21 cellular contexts compared by ENCODE assay signal in the genomic region with DNA sequence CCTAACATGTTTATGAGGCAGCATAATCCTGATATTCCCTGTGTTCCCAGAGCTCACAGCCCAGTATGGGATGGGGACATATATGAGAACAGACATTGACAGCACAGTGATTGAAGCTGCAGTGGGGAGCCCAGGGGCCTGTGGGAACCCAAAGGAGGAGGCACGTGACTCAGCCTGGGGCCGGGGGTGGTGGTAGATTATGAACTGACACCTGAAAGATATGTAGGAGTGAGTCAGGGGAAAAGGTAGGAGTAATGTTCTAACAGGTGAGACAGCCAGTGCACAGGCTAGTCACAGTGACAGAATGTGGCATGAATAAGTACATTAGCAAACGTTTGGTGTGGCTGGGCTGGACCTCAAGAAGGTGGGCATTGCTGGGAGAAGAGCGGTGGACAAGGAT. TPM values are rescaled to one million over a fixed set of nuclear protein-coding genes. Genes with fewer than 3 reads are reported as not detected.
DNase-seq lines count a peak whose midpoint lies in the region; ATAC-seq and TF ChIP-seq lines count a peak whose summit lies in the region.
"Had no signal": no experiment of that assay in that cellular context is flagged by ENCODE, and none has a peak within 500 bp of the region (broad histone marks: within the 10 kb centered on the region; RNA-seq: fewer than 3 reads in every experiment).

No MANE protein-coding gene starts in this region.

- H3K4me3 Mint-ChIP-seq in activated CD4-positive, alpha-beta T cell treated with anti-CD3 and anti-CD28 coated beads for 36 hours, result no peak overlapping the region
- H3K4me3 Mint-ChIP-seq in stimulated activated naive CD8-positive, alpha-beta T cell treated with anti-CD3 and anti-CD28 coated beads, Interleukin-15, amount 100 ng/mL, for 72 hours, result no peak overlapping the region
- H3K4me3 Mint-ChIP-seq in neural crest cell, result no peak overlapping the region
- H3K4me3 Mint-ChIP-seq: dendritic cell treated with granulocyte-macrophage colony-stimulating factor and Interleukin-4, amounts not matched to agents 40 ng/mL and 50 ng/mL, for 4 days had no signal

- TF ChIP-seq CTCF in neural crest cell (conservative IDR thresholded peaks at IDR 0.05), result no peak

- POLR2A ChIA-PET in activated CD4-positive, alpha-beta T cell treated with anti-CD3 and anti-CD28 coated beads for 36 hours (lab: Charles Lee), result no interaction called here

- no peaks in the 10 kb centered on the region for H3K9me3 Mint-ChIP-seq in activated CD4-positive, alpha-beta T cell treated with anti-CD3 and anti-CD28 coated beads for 36 hours (ENCODE audit: low read depth)
- H3K9me3 Mint-ChIP-seq in stimulated activated naive CD8-positive, alpha-beta T cell treated with anti-CD3 and anti-CD28 coated beads, Interleukin-15, amount 100 ng/mL, for 72 hours, result no peaks in the 10 kb centered on the region
- H3K9me3 Mint-ChIP-seq in neural crest cell, result peaks cover 2% of the 10 kb centered on the region
- H3K9me3 Mint-ChIP-seq: activated T-helper 2 cell treated with anti-CD3 and anti-CD28 coated beads, Interferon-gamma antibody, Interleukin-2, Interleukin-4, amounts not matched to agents 10 μg/mL and 5 μg/mL and 100 μg/mL, durations not matched to agents 14 hours and 24 hours and 36 hours; dendritic cell treated with granulocyte-macrophage colony-stimulating factor and Interleukin-4, amounts not matched to agents 40 ng/mL and 50 ng/mL, for 4 days had no signal

- peaks cover 31% of the 10 kb centered on the region for H3K36me3 Mint-ChIP-seq in activated CD4-positive, alpha-beta T cell treated with anti-CD3 and anti-CD28 coated beads for 36 hours (ENCODE audit: low read depth)
- peaks cover 41% of the 10 kb centered on the region for H3K36me3 Mint-ChIP-seq in neural crest cell (ENCODE audit: low read depth)

- DNase-seq in activated CD4-positive, alpha-beta T cell treated with anti-CD3 and anti-CD28 coated beads for 36 hours, result peak; percentile 65
- no peak for DNase-seq in activated CD4-positive, alpha-beta T cell treated with anti-CD3 and anti-CD28 coated beads for 4 hours
- DNase-seq in stimulated activated naive CD8-positive, alpha-beta T cell treated with anti-CD3 and anti-CD28 coated beads, Interleukin-15, Interleukin-2, amounts not matched to agents 100 U/mL and 50 U/mL, for 24 hours, result peak; percentile 11
- no peak for DNase-seq in stimulated activated naive CD8-positive, alpha-beta T cell treated with anti-CD3 and anti-CD28 coated beads, Interleukin-15, amount 100 ng/mL, for 72 hours
- DNase-seq in neural crest cell (ENCODE audit: low read depth, low spot score), result no peak
- DNase-seq in NOMO-1 (lab: John Stamatoyannopoulos, UW; ENCODE audit: unreplicated experiment in 2 of 2), result no peak
- DNase-seq in SKM-1 (lab: John Stamatoyannopoulos, UW; ENCODE audit: unreplicated experiment), result no peak
- DNase-seq in NCI-H1092 (lab: John Stamatoyannopoulos, UW), result no peak
- DNase-seq: activated CD4-positive, CD25-positive, alpha-beta regulatory T cell; erythroblast; left ventricle myocardium inferior; MG63; NCI-H2029 had no signal

- peaks cover 8% of the 10 kb centered on the region for H3K4me1 Mint-ChIP-seq in activated CD4-positive, alpha-beta T cell treated with anti-CD3 and anti-CD28 coated beads for 36 hours
- H3K4me1 Mint-ChIP-seq in stimulated activated naive CD8-positive, alpha-beta T cell treated with anti-CD3 and anti-CD28 coated beads, Interleukin-15, amount 100 ng/mL, for 72 hours, result peaks cover 10% of the 10 kb centered on the region
- no peaks in the 10 kb centered on the region for H3K4me1 Mint-ChIP-seq in neural crest cell

- peak; percentile 81 for ATAC-seq in activated CD4-positive, alpha-beta T cell treated with anti-CD3 and anti-CD28 coated beads for 36 hours
- ATAC-seq in stimulated activated naive CD8-positive, alpha-beta T cell treated with anti-CD3 and anti-CD28 coated beads, Interleukin-15, Interleukin-2, amounts not matched to agents 100 U/mL and 50 U/mL, for 24 hours, result peak; percentile 71
- no peak for ATAC-seq in stimulated activated naive CD8-positive, alpha-beta T cell treated with anti-CD3 and anti-CD28 coated beads, Interleukin-15, amount 100 ng/mL, for 72 hours
- ATAC-seq: sciatic nerve had no signal

- H3K27me3 Mint-ChIP-seq in activated CD4-positive, alpha-beta T cell treated with anti-CD3 and anti-CD28 coated beads for 36 hours, result no peaks in the 10 kb centered on the region
- no peaks in the 10 kb centered on the region for H3K27me3 Mint-ChIP-seq in stimulated activated naive CD8-positive, alpha-beta T cell treated with anti-CD3 and anti-CD28 coated beads, Interleukin-15, amount 100 ng/mL, for 72 hours
- no peaks in the 10 kb centered on the region for H3K27me3 Mint-ChIP-seq in neural crest cell (ENCODE audit: low read depth)
- H3K27me3 Mint-ChIP-seq: dendritic cell treated with granulocyte-macrophage colony-stimulating factor and Interleukin-4, amounts not matched to agents 40 ng/mL and 50 ng/mL, for 4 days had no signal

- H3K27ac Mint-ChIP-seq in activated CD4-positive, alpha-beta T cell treated with anti-CD3 and anti-CD28 coated beads for 36 hours, result no peak overlapping the region
- H3K27ac Mint-ChIP-seq in stimulated activated naive CD8-positive, alpha-beta T cell treated with anti-CD3 and anti-CD28 coated beads, Interleukin-15, amount 100 ng/mL, for 72 hours, result peak overlapping the region in 1 of 2 donors; percentile 79
- peak overlapping the region; percentile 75 for H3K27ac Mint-ChIP-seq in neural crest cell (ENCODE audit: unreplicated experiment)
- H3K27ac Mint-ChIP-seq: activated T-helper 2 cell treated with anti-CD3 and anti-CD28 coated beads, Interferon-gamma antibody, Interleukin-2, Interleukin-4, amounts not matched to agents 10 μg/mL and 5 μg/mL and 100 μg/mL, durations not matched to agents 14 hours and 24 hours and 36 hours; dendritic cell treated with granulocyte-macrophage colony-stimulating factor and Interleukin-4, amounts not matched to agents 40 ng/mL and 50 ng/mL, for 4 days had no signal

- intact Hi-C loops in activated CD4-positive, alpha-beta T cell treated with anti-CD3 and anti-CD28 coated beads for 36 hours (cut with DNase I, micrococcal nuclease), result no loop called here

- CTCF ChIA-PET in activated CD4-positive, alpha-beta T cell treated with anti-CD3 and anti-CD28 coated beads for 36 hours (lab: Charles Lee), result interaction anchor here (0.6 kb wide), 1 partner anchor 113 kb away, joined by 3 read pairs; no protein-coding TSS in a partner anchor

RNA-seq across cellular contexts. Expression of gene CKM, which starts 29.0 kb away (rescaled TPM):
- not detected for total RNA-seq in activated CD4-positive, alpha-beta T cell treated with anti-CD3 and anti-CD28 coated beads for 36 hours
- not detected in 2 replicates for total RNA-seq in neural crest cell
- total RNA-seq: A172; activated T-helper 2 cell treated with anti-CD3 and anti-CD28 coated beads, Interferon-gamma antibody, Interleukin-2, Interleukin-4, amounts not matched to agents 10 μg/mL and 5 μg/mL and 100 μg/mL, durations not matched to agents 14 hours and 24 hours and 36 hours; NCI-H460; sciatic nerve; SJSA1 had no signal

RNA-seq across cellular contexts. Expression of gene MARK4, which starts 42.6 kb away (rescaled TPM):
- total RNA-seq in activated CD4-positive, alpha-beta T cell treated with anti-CD3 and anti-CD28 coated beads for 36 hours, result 10 to 100 TPM; 19.1 to 19.6 TPM
- 57.2 and 59.8 TPM in 2 replicates for total RNA-seq in neural crest cell

RNA-seq across cellular contexts. Expression of gene KLC3, which starts 46.9 kb away (rescaled TPM):
- under 1 TPM; 0.11 to 0.14 TPM for total RNA-seq in activated CD4-positive, alpha-beta T cell treated with anti-CD3 and anti-CD28 coated beads for 36 hours
- not detected in 2 replicates for total RNA-seq in neural crest cell
- total RNA-seq: A172; activated T-helper 2 cell treated with anti-CD3 and anti-CD28 coated beads, Interferon-gamma antibody, Interleukin-2, Interleukin-4, amounts not matched to agents 10 μg/mL and 5 μg/mL and 100 μg/mL, durations not matched to agents 14 hours and 24 hours and 36 hours; left ventricle myocardium inferior; sciatic nerve; tibial nerve had no signal

RNA-seq across cellular contexts. Expression of gene EXOC3L2, which starts 48.5 kb away (rescaled TPM):
- total RNA-seq in activated CD4-positive, alpha-beta T cell treated with anti-CD3 and anti-CD28 coated beads for 36 hours, result not detected
- 0.91 and 1.1 TPM in 2 replicates for total RNA-seq in neural crest cell
- total RNA-seq: A172; activated T-helper 2 cell treated with anti-CD3 and anti-CD28 coated beads, Interferon-gamma antibody, Interleukin-2, Interleukin-4, amounts not matched to agents 10 μg/mL and 5 μg/mL and 100 μg/mL, durations not matched to agents 14 hours and 24 hours and 36 hours; G401; NCI-H460 had no signal

Comparison
In these comparisons a context has a peak if more than half of its experiments do, and no peak if none do; other contexts are left out.
1. DNase-seq: peak in activated CD4-positive, alpha-beta T cell treated with anti-CD3 and anti-CD28 coated beads for 36 hours (single experiment) and stimulated activated naive CD8-positive, alpha-beta T cell treated with anti-CD3 and anti-CD28 coated beads, Interleukin-15, Interleukin-2, amounts not matched to agents 100 U/mL and 50 U/mL, for 24 hours (single experiment); none in activated CD4-positive, alpha-beta T cell treated with anti-CD3 and anti-CD28 coated beads for 4 hours (0 of 2), stimulated activated naive CD8-positive, alpha-beta T cell treated with anti-CD3 and anti-CD28 coated beads, Interleukin-15, amount 100 ng/mL, for 72 hours (0 of 2), neural crest cell (single experiment), NOMO-1 (0 of 2), SKM-1 (single experiment) and NCI-H1092 (single experiment).